In genomic region chr2:230152334-230152733, GRCh38 we compare ENCODE assay signal across 36 cellular contexts.
"Had no signal": no experiment of that assay in that cellular context is flagged by ENCODE, and none has a peak within 500 bp of the region (broad histone marks: within the 10 kb centered on the region; RNA-seq: fewer than 3 reads in every experiment).

No MANE protein-coding gene starts in this region.

- H3K9me3 ChIP-seq: adrenal gland, body of pancreas, breast epithelium had no signal

- FAIRE-seq: astrocyte, TTC549 had no signal

- H3K27ac ChIP-seq: adrenal gland, body of pancreas, brain microvascular endothelial cell, breast epithelium, VCaP had no signal

- H3K4me1 ChIP-seq: adrenal gland, body of pancreas, breast epithelium had no signal

- H3K4me3 Mint-ChIP-seq: activated B cell treated with CpG ODN at 0.5 μM for 24 hours; activated CD4-positive, alpha-beta memory T cell treated with anti-CD3 and anti-CD28 coated beads for 36 hours; activated CD4-positive, alpha-beta T cell treated with anti-CD3 and anti-CD28 coated beads, Interleukin-2, amount 10 ng/mL, durations not matched to agents 24 days and 14 days; activated CD8-positive, alpha-beta T cell treated with anti-CD3 and anti-CD28 coated beads for 36 hours; activated naive CD4-positive, alpha-beta T cell treated with anti-CD3 and anti-CD28 coated beads for 36 hours; activated naive CD8-positive, alpha-beta T cell treated with anti-CD3 and anti-CD28 coated beads for 36 hours; activated T-cell treated with anti-CD3 and anti-CD28 coated beads, Interleukin-2, amount 50 U/mL, for 4 hours; activated T-cell treated with anti-CD3 and anti-CD28 coated beads, Interleukin-2, amount 50 U/mL, for 72 hours; activated T-helper 1 cell treated with anti-CD3 and anti-CD28 coated beads, Interleukin-12 subunit alpha, Interleukin-12 subunit beta, Interleukin-2, Interleukin-4 antibody, amounts not matched to agents 30 ng/mL and 10 ng/mL and 1 ng/mL, durations not matched to agents 14 hours and 24 hours and 36 hours; activated T-helper 17 cell treated with anti-CD3 and anti-CD28 coated beads, Interleukin-2, amount 50 U/mL, for 72 hours; T-helper 1 cell treated with Interleukin-12 subunit alpha and Interleukin-12 subunit beta and Interleukin-4 antibody, amounts not matched to agents 30 μg/mL and 1 μg/mL, for 36 hours; T-helper 2 cell treated with Interferon-gamma antibody and Interleukin-4, amounts not matched to agents 5 μg/mL and 100 μg/mL, for 36 hours had no signal

- H3K27ac Mint-ChIP-seq: activated B cell treated with CpG ODN at 0.5 μM for 24 hours; activated CD4-positive, alpha-beta memory T cell treated with anti-CD3 and anti-CD28 coated beads for 36 hours; activated CD4-positive, alpha-beta T cell treated with anti-CD3 and anti-CD28 coated beads, Interleukin-2, amount 10 ng/mL, durations not matched to agents 24 days and 14 days; activated CD8-positive, alpha-beta T cell treated with anti-CD3 and anti-CD28 coated beads for 36 hours; activated naive CD4-positive, alpha-beta T cell treated with anti-CD3 and anti-CD28 coated beads for 36 hours; activated naive CD4-positive, alpha-beta T cell treated with anti-CD3 and anti-CD28 coated beads, Interleukin-2, amount 50 U/mL, for 72 hours; activated naive CD8-positive, alpha-beta T cell treated with anti-CD3 and anti-CD28 coated beads for 36 hours; activated T-cell treated with anti-CD3 and anti-CD28 coated beads, Interleukin-2, amount 50 U/mL, for 72 hours; activated T-helper 1 cell treated with anti-CD3 and anti-CD28 coated beads, Interleukin-12 subunit alpha, Interleukin-12 subunit beta, Interleukin-2, Interleukin-4 antibody, amounts not matched to agents 30 ng/mL and 10 ng/mL and 1 ng/mL, durations not matched to agents 14 hours and 24 hours and 36 hours; activated T-helper 17 cell treated with anti-CD3 and anti-CD28 coated beads, Interleukin-2, amount 50 U/mL, for 72 hours; T-helper 1 cell treated with Interleukin-12 subunit alpha and Interleukin-12 subunit beta and Interleukin-4 antibody, amounts not matched to agents 30 μg/mL and 1 μg/mL, for 36 hours; T-helper 2 cell treated with Interferon-gamma antibody and Interleukin-4, amounts not matched to agents 5 μg/mL and 100 μg/mL, for 36 hours had no signal

- H3K36me3 ChIP-seq: adrenal gland, brain microvascular endothelial cell, breast epithelium had no signal

- DNase-seq: activated B cell treated with CpG ODN at 0.5 μM for 24 hours; activated CD4-positive, alpha-beta memory T cell treated with anti-CD3 and anti-CD28 coated beads for 36 hours; activated CD4-positive, alpha-beta T cell treated with anti-CD3 and anti-CD28 coated beads for 4 hours; activated CD4-positive, alpha-beta T cell treated with anti-CD3 and anti-CD28 coated beads, Interleukin-2, amount 10 ng/mL, durations not matched to agents 24 days and 14 days; activated CD4-positive, alpha-beta T cell treated with anti-CD3 and anti-CD28 coated beads, Interleukin-2, amount 50 U/mL, for 1 hour; activated CD4-positive, alpha-beta T cell treated with anti-CD3 and anti-CD28 coated beads, Interleukin-2, amount 50 U/mL, for 4 hours; activated CD4-positive, CD25-positive, alpha-beta regulatory T cell treated with anti-CD3 and anti-CD28 coated beads, Interleukin-2, amount 50 U/mL, for 72 hours; activated CD8-positive, alpha-beta memory T cell treated with anti-CD3 and anti-CD28 coated beads, Interleukin-2, amount 50 U/mL, for 4 hours; activated CD8-positive, alpha-beta T cell treated with anti-CD3 and anti-CD28 coated beads for 36 hours; activated effector memory CD4-positive, alpha-beta T cell treated with anti-CD3 and anti-CD28 coated beads, Interleukin-2, amount 50 U/mL, for 16 hours; activated gamma-delta T cell treated with Interleukin-2 at 50 U/mL for 16 hours; activated naive CD4-positive, alpha-beta T cell; activated naive CD4-positive, alpha-beta T cell treated with anti-CD3 and anti-CD28 coated beads for 36 hours; activated naive CD4-positive, alpha-beta T cell treated with anti-CD3 and anti-CD28 coated beads, Interleukin-2, amount 50 U/mL, for 16 hours; activated naive CD8-positive, alpha-beta T cell treated with anti-CD3 and anti-CD28 coated beads for 36 hours; activated T-cell treated with anti-CD3 and anti-CD28 coated beads for 4 hours; activated T-cell treated with anti-CD3 and anti-CD28 coated beads, Interleukin-2, amount 50 U/mL, for 1 hour; activated T-cell treated with anti-CD3 and anti-CD28 coated beads, Interleukin-2, amount 50 U/mL, for 4 hours; activated T-cell treated with anti-CD3 and anti-CD28 coated beads, Interleukin-2, amount 50 U/mL, for 72 hours; adrenal gland; amniotic stem cell; aorta; body of pancreas; brain microvascular endothelial cell; central memory CD4-positive, alpha-beta T cell; T-helper 2 cell; T-helper 9 cell had no signal

- ATAC-seq: activated CD8-positive, alpha-beta T cell treated with anti-CD3 and anti-CD28 coated beads for 36 hours; activated naive CD4-positive, alpha-beta T cell treated with anti-CD3 and anti-CD28 coated beads, Interleukin-2, amount 50 U/mL, for 72 hours; activated T-cell treated with anti-CD3 and anti-CD28 coated beads, Interleukin-2, amount 50 U/mL, for 4 hours; activated T-cell treated with anti-CD3 and anti-CD28 coated beads, Interleukin-2, amount 50 U/mL, for 72 hours; activated T-helper 17 cell treated with anti-CD3 and anti-CD28 coated beads, Interleukin-2, amount 50 U/mL, for 72 hours; body of pancreas had no signal

- H3K27me3 ChIP-seq: adrenal gland, body of pancreas, brain microvascular endothelial cell, breast epithelium had no signal

- H3K27me3 Mint-ChIP-seq: activated B cell treated with CpG ODN at 0.5 μM for 24 hours; activated CD4-positive, alpha-beta memory T cell treated with anti-CD3 and anti-CD28 coated beads for 36 hours; activated CD4-positive, alpha-beta T cell treated with anti-CD3 and anti-CD28 coated beads, Interleukin-2, amount 10 ng/mL, durations not matched to agents 24 days and 14 days; activated CD8-positive, alpha-beta T cell treated with anti-CD3 and anti-CD28 coated beads for 36 hours; activated naive CD8-positive, alpha-beta T cell treated with anti-CD3 and anti-CD28 coated beads for 36 hours; activated T-helper 17 cell treated with anti-CD3 and anti-CD28 coated beads, Interleukin-2, amount 50 U/mL, for 72 hours had no signal

- H3K36me3 Mint-ChIP-seq: activated CD4-positive, alpha-beta memory T cell treated with anti-CD3 and anti-CD28 coated beads for 36 hours; activated naive CD4-positive, alpha-beta T cell treated with anti-CD3 and anti-CD28 coated beads, Interleukin-2, amount 50 U/mL, for 72 hours had no signal

- H3K9me3 Mint-ChIP-seq: activated T-helper 1 cell treated with anti-CD3 and anti-CD28 coated beads, Interleukin-12 subunit alpha, Interleukin-12 subunit beta, Interleukin-2, Interleukin-4 antibody, amounts not matched to agents 30 ng/mL and 10 ng/mL and 1 ng/mL, durations not matched to agents 14 hours and 24 hours and 36 hours; activated T-helper 17 cell treated with anti-CD3 and anti-CD28 coated beads, Interleukin-2, amount 50 U/mL, for 72 hours; T-helper 2 cell treated with Interferon-gamma antibody and Interleukin-4, amounts not matched to agents 5 μg/mL and 100 μg/mL, for 36 hours had no signal

- H3K4me3 ChIP-seq: adrenal gland, body of pancreas, breast epithelium had no signal
